10 cellular contexts compared by ENCODE assay signal in the genomic region with DNA sequence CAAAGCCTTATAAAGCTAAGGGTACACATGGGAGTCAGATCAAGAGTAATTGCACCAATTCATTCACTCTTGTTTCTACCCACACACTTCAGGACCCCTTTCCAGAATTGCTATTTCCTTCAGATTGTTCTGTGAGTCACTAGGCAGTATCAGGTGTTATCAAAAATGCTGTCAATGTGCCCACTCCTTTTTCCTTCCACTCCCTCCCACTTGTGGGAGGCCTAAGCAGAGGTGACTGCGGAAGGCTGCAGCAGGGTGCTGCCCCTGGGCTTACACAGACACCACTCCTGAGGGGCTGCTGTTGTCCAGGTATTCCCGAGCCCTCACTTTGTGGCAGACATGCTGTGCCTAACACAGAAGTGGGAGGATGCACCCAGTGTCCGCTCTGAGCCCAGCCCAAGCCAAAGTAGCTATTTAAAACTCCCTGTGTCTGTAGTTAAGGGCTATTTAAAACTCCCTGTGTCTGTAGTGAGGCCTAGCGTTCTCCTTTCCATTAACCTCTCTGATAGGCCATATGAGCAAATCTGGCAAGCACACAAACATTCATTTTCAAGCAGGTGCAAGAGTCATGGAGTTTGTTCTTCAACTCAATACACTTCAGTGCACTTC.
DNase-seq lines count a peak whose midpoint lies in the region; ATAC-seq and TF ChIP-seq lines count a peak whose summit lies in the region.
"Had no signal": no experiment of that assay in that cellular context is flagged by ENCODE, and none has a peak within 500 bp of the region (broad histone marks: within the 10 kb centered on the region; RNA-seq: fewer than 3 reads in every experiment).

No MANE protein-coding gene starts in this region.

- intact Hi-C loops in activated CD4-positive, alpha-beta memory T cell treated with anti-CD3 and anti-CD28 coated beads for 36 hours (cut with micrococcal nuclease), result loop anchor here (1.0 kb wide), 6 partner anchors 21 to 118 kb away; a partner anchor contains a TSS

- H2AK5ac ChIP-seq in mesenchymal stem cell (ENCODE audit: low read length, severe bottlenecking), result no peak overlapping the region

- peak overlapping the region in 1 of 2 experiments; percentile 26 for H3K18ac ChIP-seq in mesenchymal stem cell (ENCODE audit: low read depth in 1 of 2, low read length in 2 of 2)

- H3K27ac ChIP-seq in mesenchymal stem cell (ENCODE audit: low read length, poor library complexity, severe bottlenecking), result no peak overlapping the region
- H3K27ac ChIP-seq: spleen had no signal

- H3K9me3 Mint-ChIP-seq in activated CD4-positive, alpha-beta memory T cell treated with anti-CD3 and anti-CD28 coated beads for 36 hours, result no peaks in the 10 kb centered on the region
- H3K9me3 Mint-ChIP-seq in activated CD4-positive, alpha-beta memory T cell treated with anti-CD3 and anti-CD28 coated beads, Interleukin-2, amount 10 ng/mL, durations not matched to agents 7 days and 5 days, result no peaks in the 10 kb centered on the region

- H3K4me3 ChIP-seq in mesenchymal stem cell (ENCODE audit: insufficient read depth in 1 of 2, low read depth in 1 of 2, low read length in 2 of 2), result no peak overlapping the region
- H3K4me3 ChIP-seq: spleen had no signal

- no peaks in the 10 kb centered on the region for H3K27me3 ChIP-seq in mesenchymal stem cell (ENCODE audit: control insufficient read depth in 1 of 2, insufficient read depth in 1 of 2, low read length in 2 of 2)
- H3K27me3 ChIP-seq: spleen had no signal

- H3K4me2 ChIP-seq in mesenchymal stem cell (ENCODE audit: low read length, poor library complexity, severe bottlenecking), result no peak overlapping the region

- 84% methylated on average over 4 of the region's 4 CpGs for WGBS in mesenchymal stem cell

- H3K23ac ChIP-seq in mesenchymal stem cell (ENCODE audit: low read length in 2 of 2), result no peak overlapping the region

- H3K36me3 Mint-ChIP-seq in activated CD4-positive, alpha-beta memory T cell treated with anti-CD3 and anti-CD28 coated beads for 36 hours, result no peaks in the 10 kb centered on the region
- H3K36me3 Mint-ChIP-seq in activated CD4-positive, alpha-beta memory T cell treated with anti-CD3 and anti-CD28 coated beads, Interleukin-2, amount 10 ng/mL, durations not matched to agents 7 days and 5 days (ENCODE audit: low read depth), result peaks cover 2% of the 10 kb centered on the region

- no peak overlapping the region for H3K9ac ChIP-seq in mesenchymal stem cell (ENCODE audit: low read length)

- no peak overlapping the region for H3K4me3 Mint-ChIP-seq in activated CD4-positive, alpha-beta memory T cell treated with anti-CD3 and anti-CD28 coated beads for 36 hours
- no peak overlapping the region for H3K4me3 Mint-ChIP-seq in activated CD4-positive, alpha-beta memory T cell treated with anti-CD3 and anti-CD28 coated beads, Interleukin-2, amount 10 ng/mL, durations not matched to agents 7 days and 5 days

- H3K9me3 ChIP-seq in mesenchymal stem cell (ENCODE audit: control insufficient read depth, low read length), result no peaks in the 10 kb centered on the region
- H3K9me3 ChIP-seq: spleen had no signal

- no peaks in the 10 kb centered on the region for H3K27me3 Mint-ChIP-seq in activated CD4-positive, alpha-beta memory T cell treated with anti-CD3 and anti-CD28 coated beads for 36 hours
- peaks cover 5% of the 10 kb centered on the region for H3K27me3 Mint-ChIP-seq in activated CD4-positive, alpha-beta memory T cell treated with anti-CD3 and anti-CD28 coated beads, Interleukin-2, amount 10 ng/mL, durations not matched to agents 7 days and 5 days

- no peak overlapping the region for H2BK120ac ChIP-seq in mesenchymal stem cell (ENCODE audit: low read depth, low read length)

- peaks cover 2% of the 10 kb centered on the region for H3K4me1 ChIP-seq in mesenchymal stem cell (ENCODE audit: control insufficient read depth, insufficient read depth, low read depth, low read length)

- H2BK12ac ChIP-seq in mesenchymal stem cell (ENCODE audit: low read length in 2 of 2), result no peak overlapping the region

- H3K14ac ChIP-seq in mesenchymal stem cell (ENCODE audit: low read length in 2 of 2), result no peak overlapping the region

- no peak for TF ChIP-seq POLR2A in erythroblast (IDR thresholded peaks at IDR 0.05; ENCODE audit: low read length)

- H3K4ac ChIP-seq in mesenchymal stem cell (ENCODE audit: low read depth in 1 of 2, low read length in 2 of 2), result no peak overlapping the region

- H3K36me3 ChIP-seq in mesenchymal stem cell (ENCODE audit: control insufficient read depth in 1 of 2, insufficient read depth in 2 of 2, low read depth in 1 of 2, low read length in 2 of 2), result no peaks in the 10 kb centered on the region
- H3K36me3 ChIP-seq: spleen had no signal

- peak; percentile 73 for DNase-seq in activated CD4-positive, alpha-beta memory T cell treated with anti-CD3 and anti-CD28 coated beads for 36 hours
- no peak for DNase-seq in activated CD4-positive, alpha-beta memory T cell treated with anti-CD3 and anti-CD28 coated beads, Interleukin-2, amount 10 ng/mL, durations not matched to agents 7 days and 5 days
- DNase-seq in activated T-cell treated with anti-CD3 and anti-CD28 coated beads, Interleukin-2, amount 50 U/mL, for 48 hours, result peak; percentile 63 to 71
- DNase-seq in mesenchymal stem cell (no peak), erythroblast (lab: John Stamatoyannopoulos, UW) (no peak), HuH-7.5 (ENCODE audit: low spot score) (no peak)
- peak; percentile 37 to 46 for DNase-seq in stimulated activated CD8-positive, alpha-beta memory T cell treated with anti-CD3 and anti-CD28 coated beads, Interleukin-7, amount 100 ng/mL, for 48 hours (ENCODE audit: extremely low read depth in 1 of 2, low read depth in 1 of 2)
- DNase-seq: cerebellar nuclear complex, spleen had no signal

- CTCF ChIA-PET in activated CD4-positive, alpha-beta memory T cell treated with anti-CD3 and anti-CD28 coated beads for 36 hours (lab: Charles Lee), result interaction anchor here (0.7 to 1.0 kb wide), 2 partner anchors 108 to 429 kb away, joined by 3 read pairs; no protein-coding TSS in a partner anchor
- CTCF ChIA-PET in activated CD4-positive, alpha-beta memory T cell treated with anti-CD3 and anti-CD28 coated beads, Interleukin-2, amount 10 ng/mL, durations not matched to agents 7 days and 5 days (lab: Charles Lee), result interaction anchor here (0.7 kb wide), 1 partner anchor 14 kb away, joined by 3 read pairs; no protein-coding TSS in a partner anchor

- no peak overlapping the region for H2BK5ac ChIP-seq in mesenchymal stem cell (ENCODE audit: low read depth, low read length, poor library complexity, severe bottlenecking)

- H4K8ac ChIP-seq in mesenchymal stem cell (ENCODE audit: low read length), result no peak overlapping the region

- peak overlapping the region; percentile 61 for H4K91ac ChIP-seq in mesenchymal stem cell (ENCODE audit: low read length)

- H2BK15ac ChIP-seq in mesenchymal stem cell (ENCODE audit: low read depth, poor library complexity, severe bottlenecking), result no peak overlapping the region

- H3K79me1 ChIP-seq in mesenchymal stem cell (replicated peaks; ENCODE audit: low read length, poor library complexity, severe bottlenecking), result no peaks in the 10 kb centered on the region

- H3K4me1 Mint-ChIP-seq in activated CD4-positive, alpha-beta memory T cell treated with anti-CD3 and anti-CD28 coated beads for 36 hours (ENCODE audit: low read depth), result peaks cover 28% of the 10 kb centered on the region
- peaks cover 10% of the 10 kb centered on the region for H3K4me1 Mint-ChIP-seq in activated CD4-positive, alpha-beta memory T cell treated with anti-CD3 and anti-CD28 coated beads, Interleukin-2, amount 10 ng/mL, durations not matched to agents 7 days and 5 days

- ATAC-seq in GM18909 (IDR thresholded peaks at IDR 0.05; ENCODE audit: poor library complexity, unreplicated experiment), result no peak

- POLR2A ChIA-PET in activated CD4-positive, alpha-beta memory T cell treated with anti-CD3 and anti-CD28 coated beads for 36 hours (lab: Charles Lee), result interaction anchor here (0.6 to 1.9 kb wide), 4 partner anchors 10 to 352 kb away, joined by 3 to 9 read pairs (median 4); no protein-coding TSS in a partner anchor
- POLR2A ChIA-PET in activated CD4-positive, alpha-beta memory T cell treated with anti-CD3 and anti-CD28 coated beads, Interleukin-2, amount 10 ng/mL, durations not matched to agents 7 days and 5 days (lab: Charles Lee), result no interaction called here

- no peak overlapping the region for H2AFZ ChIP-seq in mesenchymal stem cell (ENCODE audit: low read depth, low read length)

- peak overlapping the region; percentile 9 for H3K27ac Mint-ChIP-seq in activated CD4-positive, alpha-beta memory T cell treated with anti-CD3 and anti-CD28 coated beads for 36 hours
- no peak overlapping the region for H3K27ac Mint-ChIP-seq in activated CD4-positive, alpha-beta memory T cell treated with anti-CD3 and anti-CD28 coated beads, Interleukin-2, amount 10 ng/mL, durations not matched to agents 7 days and 5 days

Comparison
In these comparisons a context has a peak if more than half of its experiments do, and no peak if none do; other contexts are left out.
1. DNase-seq: peak in activated CD4-positive, alpha-beta memory T cell treated with anti-CD3 and anti-CD28 coated beads for 36 hours (single experiment), activated T-cell treated with anti-CD3 and anti-CD28 coated beads, Interleukin-2, amount 50 U/mL, for 48 hours (2 of 2) and stimulated activated CD8-positive, alpha-beta memory T cell treated with anti-CD3 and anti-CD28 coated beads, Interleukin-7, amount 100 ng/mL, for 48 hours (2 of 2); none in activated CD4-positive, alpha-beta memory T cell treated with anti-CD3 and anti-CD28 coated beads, Interleukin-2, amount 10 ng/mL, durations not matched to agents 7 days and 5 days (single experiment), mesenchymal stem cell (single experiment), erythroblast (0 of 2) and HuH-7.5 (single experiment).